Comparison of ENCODE assay signal across 7 cellular contexts in the genomic region with DNA sequence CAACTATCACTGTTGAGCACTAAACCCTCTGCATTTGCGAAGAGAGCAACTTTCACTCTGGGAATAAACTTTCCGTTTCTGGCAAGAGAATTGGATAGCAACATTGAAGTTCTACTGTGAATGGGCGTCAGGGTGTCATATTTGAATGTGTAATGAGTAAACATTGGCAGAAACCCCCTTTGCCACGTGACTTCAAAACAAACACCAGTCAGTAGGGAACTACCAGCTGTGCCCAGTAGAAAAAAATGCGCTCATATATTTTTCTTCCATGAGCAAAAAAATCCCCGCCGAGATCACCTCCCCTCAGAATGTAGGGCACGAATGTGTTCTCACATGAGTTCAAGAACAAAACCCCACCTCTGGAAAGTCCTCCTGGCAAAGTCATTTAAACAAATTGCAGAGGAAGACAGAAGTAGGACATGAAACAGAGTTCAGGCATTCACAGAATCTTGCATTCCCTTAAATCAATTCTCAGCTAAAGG.
DNase-seq lines count a peak whose midpoint lies in the region; ATAC-seq and TF ChIP-seq lines count a peak whose summit lies in the region.

No MANE protein-coding gene starts in this region.

- H3K36me3 ChIP-seq in colonic mucosa (no peaks in the 10 kb centered on the region), prostate gland (no peaks in the 10 kb centered on the region)

- no peak overlapping the region for H3K9ac ChIP-seq in colonic mucosa (ENCODE audit: low read depth in 2 of 2, low read length in 2 of 2)

- peaks cover 10% of the 10 kb centered on the region for H3K4me1 ChIP-seq in colonic mucosa
- H3K4me1 ChIP-seq in prostate gland (replicated peaks) = no peaks in the 10 kb centered on the region

- 20% methylated on average over 8 of the region's 8 CpGs for whole genome bisulfite sequencing in prostate gland

- no peak for TF ChIP-seq POLR2A in prostate gland (IDR thresholded peaks at IDR 0.05)

- in situ Hi-C loops in GM13977 (cut with MboI; ENCODE audit: low pct_unique_long_range_greater_than_20kb, low sequenced_read_pairs, unreplicated experiment) = no loop called here

- H3K27me3 ChIP-seq in colonic mucosa = no peaks in the 10 kb centered on the region
- no peaks in the 10 kb centered on the region for H3K27me3 ChIP-seq in prostate gland (replicated peaks; ENCODE audit: insufficient read depth)

- H3K4me3 ChIP-seq in colonic mucosa = no peak overlapping the region
- H3K4me3 ChIP-seq in prostate gland = no peak overlapping the region

- intact Hi-C loops in colonic mucosa (cut with DNase I) = no loop called here
- intact Hi-C loops in prostate gland (cut with DNase I) = no loop called here

- TF ChIP-seq CTCF in colonic mucosa (IDR thresholded peaks at IDR 0.05) (no peak), prostate gland (IDR thresholded peaks at IDR 0.05) (no peak), GM13977 (IDR thresholded peaks at IDR 0.05; ENCODE audit: extremely low read depth, insufficient read depth, missing control alignments) (no peak)

- ATAC-seq in GM18868 (IDR thresholded peaks at IDR 0.05; ENCODE audit: unreplicated experiment) = peak; percentile 82
- ATAC-seq in HG02798 (IDR thresholded peaks at IDR 0.05; ENCODE audit: poor library complexity, unreplicated experiment) = peak; percentile 77

- H3K9me3 ChIP-seq in colonic mucosa = no peaks in the 10 kb centered on the region
- H3K9me3 ChIP-seq in prostate gland = no peaks in the 10 kb centered on the region

- H3K27ac ChIP-seq in colonic mucosa (peak overlapping the region; percentile 48), prostate gland (peak overlapping the region in 1 of 2 donors; percentile 50)

- DNase-seq in NCI-H446 (lab: John Stamatoyannopoulos, UW) = peak; percentile 73 to 82
- peak; percentile 54 for DNase-seq in colonic mucosa
- DNase-seq in prostate gland (ENCODE audit: low spot score) = peak; percentile 50
- DNase-seq in GM13977 (ENCODE audit: low spot score) = no peak
- no peak for DNase-seq in T1000 (lab: John Stamatoyannopoulos, UW)

Comparison
In these comparisons a context has a peak if more than half of its experiments do, and no peak if none do; other contexts are left out.
1. DNase-seq: peak in NCI-H446 (2 of 2), colonic mucosa (single experiment) and prostate gland (single experiment); none in GM13977 (single experiment) and T1000 (single experiment).